ENCODE assay signal across 9 cellular contexts in the genomic region with DNA sequence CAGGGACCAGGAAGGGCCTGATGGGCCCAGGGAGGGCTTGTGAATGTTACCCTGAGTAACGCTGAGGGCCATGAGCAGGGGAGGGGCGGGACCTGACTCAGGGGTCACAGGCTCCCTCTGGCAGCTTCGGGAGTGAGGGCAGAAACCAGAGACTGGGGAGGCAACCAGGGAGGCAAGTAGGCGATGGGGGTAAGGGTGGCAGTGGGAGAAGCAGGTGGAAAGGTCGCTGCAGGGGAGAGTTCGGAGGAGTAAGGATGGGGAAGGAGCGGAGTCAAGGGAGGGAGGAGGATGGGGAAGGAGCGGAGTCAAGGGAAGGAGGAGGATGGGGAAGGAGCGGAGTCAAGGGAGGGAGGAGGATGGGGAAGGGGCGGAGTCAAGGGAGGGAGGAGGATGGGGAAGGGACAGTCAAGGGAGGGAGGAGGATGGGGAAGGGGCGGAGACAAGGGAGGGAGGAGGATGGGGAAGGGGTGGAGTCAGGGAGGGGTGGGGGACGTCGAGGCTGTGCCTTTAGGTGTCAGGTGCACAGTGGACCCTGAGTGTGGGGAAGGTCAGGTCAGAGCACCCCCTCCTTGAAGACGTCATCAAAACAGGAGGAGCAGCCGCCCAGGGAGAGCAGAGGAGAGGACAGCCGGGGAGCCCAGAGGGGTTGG. TPM values are rescaled to one million over a fixed set of nuclear protein-coding genes. Genes with fewer than 3 reads are reported as not detected.
A peak's percentile ranks its signal among the peaks of the same experiment; 100 is the strongest.
DNase-seq lines count a peak whose midpoint lies in the region; TF ChIP-seq lines count a peak whose summit lies in the region.
"Had no signal": no experiment of that assay in that cellular context is flagged by ENCODE, and none has a peak within 500 bp of the region (broad histone marks: within the 10 kb centered on the region; RNA-seq: fewer than 3 reads in every experiment).

No MANE protein-coding gene starts in this region.

- TF ChIP-seq CTCF in transverse colon (IDR thresholded peaks at IDR 0.05) = no peak

- peak overlapping the region; percentile 62 for H3K4me3 ChIP-seq in iPS-18c (ENCODE audit: insufficient read depth, low read depth, low read length)
- H3K4me3 ChIP-seq in transverse colon = no peak overlapping the region
- H3K4me3 ChIP-seq: SJSA1 had no signal

- H3K36me3 Mint-ChIP-seq in activated CD4-positive, alpha-beta memory T cell treated with anti-CD3 and anti-CD28 coated beads for 36 hours = peaks cover 43% of the 10 kb centered on the region
- H3K36me3 Mint-ChIP-seq in activated CD4-positive, alpha-beta memory T cell treated with anti-CD3 and anti-CD28 coated beads, Interleukin-2, amount 10 ng/mL, durations not matched to agents 7 days and 5 days (ENCODE audit: low read depth) = peaks cover 48% of the 10 kb centered on the region

- no peak for TF ChIP-seq EP300 in transverse colon (IDR thresholded peaks at IDR 0.05; ENCODE audit: low read depth)

- no peaks in the 10 kb centered on the region for H3K36me3 ChIP-seq in transverse colon
- H3K36me3 ChIP-seq: SJSA1 had no signal

- peaks cover 0 to 16% (median 12%) of the 10 kb centered on the region in 4 donors for H3K4me1 ChIP-seq in transverse colon
- H3K4me1 ChIP-seq: SJSA1 had no signal

- in situ Hi-C loops in transverse colon (cut with MboI; ENCODE audit: low pct_ligation_motif_present in 1 of 4, low pct_unique_long_range_greater_than_20kb in 1 of 4, low sequenced_read_pairs in 3 of 4) = loop anchor here in 1 of 4 donors (10.0 kb wide), 1 partner anchor 75 kb away; no protein-coding TSS in a partner anchor

- H3K9me3 ChIP-seq in iPS-18c (ENCODE audit: control insufficient read depth, insufficient read depth, low read length) (peaks cover 3% of the 10 kb centered on the region), transverse colon (no peaks in the 10 kb centered on the region)
- H3K9me3 ChIP-seq: SJSA1 had no signal

- H3K4me3 Mint-ChIP-seq in activated CD4-positive, alpha-beta memory T cell treated with anti-CD3 and anti-CD28 coated beads for 36 hours = no peak overlapping the region
- H3K4me3 Mint-ChIP-seq in activated CD4-positive, alpha-beta memory T cell treated with anti-CD3 and anti-CD28 coated beads, Interleukin-2, amount 10 ng/mL, durations not matched to agents 7 days and 5 days = no peak overlapping the region

- H3K27ac Mint-ChIP-seq in activated CD4-positive, alpha-beta memory T cell treated with anti-CD3 and anti-CD28 coated beads for 36 hours = peak overlapping the region; percentile 4
- H3K27ac Mint-ChIP-seq in activated CD4-positive, alpha-beta memory T cell treated with anti-CD3 and anti-CD28 coated beads, Interleukin-2, amount 10 ng/mL, durations not matched to agents 7 days and 5 days = no peak overlapping the region

- peaks cover 20% of the 10 kb centered on the region for H3K27me3 ChIP-seq in transverse colon

- H3K9me3 Mint-ChIP-seq in activated CD4-positive, alpha-beta memory T cell treated with anti-CD3 and anti-CD28 coated beads for 36 hours = no peaks in the 10 kb centered on the region
- no peaks in the 10 kb centered on the region for H3K9me3 Mint-ChIP-seq in activated CD4-positive, alpha-beta memory T cell treated with anti-CD3 and anti-CD28 coated beads, Interleukin-2, amount 10 ng/mL, durations not matched to agents 7 days and 5 days

- 6 to 15% methylated on average over 12 to 16 of the region's 16 CpGs for WGBS in transverse colon (ENCODE audit: low coverage in 1 of 2), 2 donors

- H3K27ac ChIP-seq in angular gyrus (ENCODE audit: low read depth, low read length) (peak overlapping the region; percentile 11), transverse colon (no peak overlapping the region)
- H3K27ac ChIP-seq: SJSA1 had no signal

- intact Hi-C loops in activated CD4-positive, alpha-beta memory T cell treated with anti-CD3 and anti-CD28 coated beads for 36 hours (cut with micrococcal nuclease) = no loop called here
- intact Hi-C loops in transverse colon (cut with DNase I; ENCODE audit: low total_unique reads) = no loop called here

- no peak for TF ChIP-seq POLR2A in transverse colon (IDR thresholded peaks at IDR 0.05)

- POLR2A ChIA-PET in activated CD4-positive, alpha-beta memory T cell treated with anti-CD3 and anti-CD28 coated beads for 36 hours (lab: Charles Lee) = no interaction called here
- POLR2A ChIA-PET in activated CD4-positive, alpha-beta memory T cell treated with anti-CD3 and anti-CD28 coated beads, Interleukin-2, amount 10 ng/mL, durations not matched to agents 7 days and 5 days (lab: Charles Lee) = no interaction called here

- CTCF ChIA-PET in activated CD4-positive, alpha-beta memory T cell treated with anti-CD3 and anti-CD28 coated beads for 36 hours (lab: Charles Lee) = no interaction called here
- CTCF ChIA-PET in activated CD4-positive, alpha-beta memory T cell treated with anti-CD3 and anti-CD28 coated beads, Interleukin-2, amount 10 ng/mL, durations not matched to agents 7 days and 5 days (lab: Charles Lee) = no interaction called here

- no peak for DNase-seq in activated CD4-positive, alpha-beta memory T cell treated with anti-CD3 and anti-CD28 coated beads for 36 hours
- no peak for DNase-seq in activated CD4-positive, alpha-beta memory T cell treated with anti-CD3 and anti-CD28 coated beads, Interleukin-2, amount 10 ng/mL, durations not matched to agents 7 days and 5 days
- DNase-seq in transverse colon (peak; percentile 33), GOT3 (lab: John Stamatoyannopoulos, UW) (no peak), OCI-M2 (lab: John Stamatoyannopoulos, UW; ENCODE audit: unreplicated experiment) (no peak), NCI-H748 treated with DMSO at 0.1 percent for 48 hours (lab: John Stamatoyannopoulos, UW) (no peak)

- H3K27me3 Mint-ChIP-seq in activated CD4-positive, alpha-beta memory T cell treated with anti-CD3 and anti-CD28 coated beads for 36 hours = no peaks in the 10 kb centered on the region
- no peaks in the 10 kb centered on the region for H3K27me3 Mint-ChIP-seq in activated CD4-positive, alpha-beta memory T cell treated with anti-CD3 and anti-CD28 coated beads, Interleukin-2, amount 10 ng/mL, durations not matched to agents 7 days and 5 days

- peaks cover 11% of the 10 kb centered on the region for H3K4me1 Mint-ChIP-seq in activated CD4-positive, alpha-beta memory T cell treated with anti-CD3 and anti-CD28 coated beads for 36 hours (ENCODE audit: low read depth)
- H3K4me1 Mint-ChIP-seq in activated CD4-positive, alpha-beta memory T cell treated with anti-CD3 and anti-CD28 coated beads, Interleukin-2, amount 10 ng/mL, durations not matched to agents 7 days and 5 days = peaks cover 25% of the 10 kb centered on the region

RNA-seq across cellular contexts. Expression of a gene that starts 15.5 kb away (rescaled TPM):
- total RNA-seq in activated CD4-positive, alpha-beta memory T cell treated with anti-CD3 and anti-CD28 coated beads for 36 hours = under 1 TPM; 0.26 to 0.34 TPM
- not detected for total RNA-seq in activated CD4-positive, alpha-beta memory T cell treated with anti-CD3 and anti-CD28 coated beads, Interleukin-2, amount 10 ng/mL, durations not matched to agents 7 days and 5 days
- total RNA-seq in transverse colon = 100 to 1,000 TPM in 3 of 4 donors, 10 to 100 TPM in 1; 52.1 to 180 (median 144) TPM
- total RNA-seq: SJSA1 had no signal

RNA-seq across cellular contexts. Expression of a gene that starts 28.1 kb away (rescaled TPM):
- 10 to 100 TPM; 54.3 to 54.5 TPM for total RNA-seq in activated CD4-positive, alpha-beta memory T cell treated with anti-CD3 and anti-CD28 coated beads for 36 hours
- 10 to 100 TPM; 64.8 to 76.7 TPM for total RNA-seq in activated CD4-positive, alpha-beta memory T cell treated with anti-CD3 and anti-CD28 coated beads, Interleukin-2, amount 10 ng/mL, durations not matched to agents 7 days and 5 days
- 10 to 100 TPM in 1 of 4 donors, 1 to 10 TPM in 2, under 1 TPM in 1; 0.60 to 26.9 (median 3.8) TPM for total RNA-seq in transverse colon

RNA-seq across cellular contexts. Expression of a gene that starts 41.9 kb away (rescaled TPM):
- 1 to 10 TPM; 6.8 to 8.3 TPM for total RNA-seq in activated CD4-positive, alpha-beta memory T cell treated with anti-CD3 and anti-CD28 coated beads for 36 hours
- 1 to 10 TPM; 7.9 to 9.0 TPM for total RNA-seq in activated CD4-positive, alpha-beta memory T cell treated with anti-CD3 and anti-CD28 coated beads, Interleukin-2, amount 10 ng/mL, durations not matched to agents 7 days and 5 days
- total RNA-seq in transverse colon = not detected
- total RNA-seq: SJSA1 had no signal

Comparison
In these comparisons a context has a peak if more than half of its experiments do, and no peak if none do; other contexts are left out.
1. RNA of a gene that starts 15.5 kb away (total RNA-seq): 52.1 to 180 TPM in transverse colon; 0.26 to 0.34 TPM in activated CD4-positive, alpha-beta memory T cell treated with anti-CD3 and anti-CD28 coated beads for 36 hours and not detected in activated CD4-positive, alpha-beta memory T cell treated with anti-CD3 and anti-CD28 coated beads, Interleukin-2, amount 10 ng/mL, durations not matched to agents 7 days and 5 days; every median in the first group is over 10 times any median in the second.
2. RNA of a gene that starts 41.9 kb away (total RNA-seq): 7.9 to 9.0 TPM in activated CD4-positive, alpha-beta memory T cell treated with anti-CD3 and anti-CD28 coated beads, Interleukin-2, amount 10 ng/mL, durations not matched to agents 7 days and 5 days and 6.8 to 8.3 TPM in activated CD4-positive, alpha-beta memory T cell treated with anti-CD3 and anti-CD28 coated beads for 36 hours; not detected in transverse colon; every median in the first group is over 4 times any median in the second.